In genomic region chr16:9522589-9522988, GRCh38 we compare ENCODE assay signal across 15 cellular contexts.
DNase-seq lines count a peak whose midpoint lies in the region; ATAC-seq and TF ChIP-seq lines count a peak whose summit lies in the region.
"Had no signal": no experiment of that assay in that cellular context is flagged by ENCODE, and none has a peak within 500 bp of the region (broad histone marks: within the 10 kb centered on the region; RNA-seq: fewer than 3 reads in every experiment).

No MANE protein-coding gene starts in this region.

- H3K14ac ChIP-seq in trophoblast cell (ENCODE audit: low read length) = no peak overlapping the region

- peaks cover 19% of the 10 kb centered on the region for H3K27me3 Mint-ChIP-seq in WTC11 (ENCODE audit: low read depth)

- H3K9ac ChIP-seq in mesendoderm (ENCODE audit: low read length) (no peak overlapping the region), trophoblast cell (ENCODE audit: low read length) (no peak overlapping the region)
- H3K9ac ChIP-seq: BLaER1 treated with 17β-estradiol and CSF1 and Interleukin-3, amounts not matched to agents 10 nM and 100 nM; GM23248 had no signal

- peaks cover 2% of the 10 kb centered on the region for H3K9me3 ChIP-seq in trophoblast cell (ENCODE audit: insufficient read depth, low read depth, low read length)
- H3K9me3 ChIP-seq: BLaER1 treated with 17β-estradiol and CSF1 and Interleukin-3, amounts not matched to agents 10 nM and 100 nM; HAP-1 had no signal

- no peak overlapping the region for H3K4me2 ChIP-seq in mesendoderm (ENCODE audit: low read length)
- H3K4me2 ChIP-seq in trophoblast cell (ENCODE audit: low read length) = no peak overlapping the region
- H3K4me2 ChIP-seq: BLaER1 treated with 17β-estradiol and CSF1 and Interleukin-3, amounts not matched to agents 10 nM and 100 nM had no signal

- no peaks in the 10 kb centered on the region for H3K27me3 ChIP-seq in mesendoderm (ENCODE audit: insufficient read depth, low read length, poor library complexity)
- H3K27me3 ChIP-seq in trophoblast cell (ENCODE audit: insufficient read depth, low read length) = no peaks in the 10 kb centered on the region
- H3K27me3 ChIP-seq: BLaER1 treated with 17β-estradiol and CSF1 and Interleukin-3, amounts not matched to agents 10 nM and 100 nM had no signal

- H3K23ac ChIP-seq in mesendoderm (ENCODE audit: low read length) (no peak overlapping the region), trophoblast cell (ENCODE audit: low read length) (no peak overlapping the region)

- no peak overlapping the region for H2BK12ac ChIP-seq in trophoblast cell (ENCODE audit: low read length)

- peaks cover 7% of the 10 kb centered on the region for H3K4me1 ChIP-seq in mesendoderm (ENCODE audit: control insufficient read depth, low read depth, low read length)
- peaks cover 8 to 19% of the 10 kb centered on the region in 2 experiments for H3K4me1 ChIP-seq in trophoblast cell (ENCODE audit: control insufficient read depth in 1 of 2, insufficient read depth in 2 of 2, low read length in 2 of 2)
- H3K4me1 ChIP-seq: BLaER1 treated with 17β-estradiol and CSF1 and Interleukin-3, amounts not matched to agents 10 nM and 100 nM; HAP-1 had no signal

- H3K36me3 Mint-ChIP-seq in WTC11 = no peaks in the 10 kb centered on the region
- H3K36me3 Mint-ChIP-seq: CD8-positive, alpha-beta T cell had no signal

- no peaks in the 10 kb centered on the region for H3K36me3 ChIP-seq in mesendoderm (ENCODE audit: control insufficient read depth, insufficient read depth, low read length)
- no peaks in the 10 kb centered on the region for H3K36me3 ChIP-seq in trophoblast cell (ENCODE audit: control insufficient read depth in 1 of 2, insufficient read depth in 2 of 2, low read length in 2 of 2)
- H3K36me3 ChIP-seq: BLaER1 treated with 17β-estradiol and CSF1 and Interleukin-3, amounts not matched to agents 10 nM and 100 nM; HAP-1 had no signal

- ATAC-seq in WTC11 (no peak), HG03280 (IDR thresholded peaks at IDR 0.05; ENCODE audit: unreplicated experiment) (no peak), GM21723 (IDR thresholded peaks at IDR 0.05; ENCODE audit: unreplicated experiment) (no peak)
- ATAC-seq: CD8-positive, alpha-beta T cell had no signal

- no peaks in the 10 kb centered on the region for H3K79me1 ChIP-seq in mesendoderm (ENCODE audit: low read length)
- H3K79me1 ChIP-seq in trophoblast cell (ENCODE audit: low read length) = peaks cover 4% of the 10 kb centered on the region

- H2BK120ac ChIP-seq in mesendoderm (ENCODE audit: low read depth, low read length) (no peak overlapping the region), trophoblast cell (ENCODE audit: insufficient read depth, low read length, poor library complexity) (no peak overlapping the region)

- no peak overlapping the region for H4K8ac ChIP-seq in mesendoderm (ENCODE audit: low read depth, low read length)
- no peak overlapping the region for H4K8ac ChIP-seq in trophoblast cell (ENCODE audit: low read depth, low read length)

- H2BK5ac ChIP-seq in mesendoderm (ENCODE audit: low read length) = no peak overlapping the region
- no peak overlapping the region for H2BK5ac ChIP-seq in trophoblast cell (ENCODE audit: low read depth, low read length, poor library complexity)

- DNase-seq in WTC11 (ENCODE audit: low spot score) = no peak
- peak; percentile 83 for DNase-seq in mesendoderm
- peak in 1 of 2 donors; percentile 45 for DNase-seq in trophoblast cell
- DNase-seq in cerebellum (ENCODE audit: low spot score) = no peak
- DNase-seq in NCI-H774 (lab: John Stamatoyannopoulos, UW) = no peak
- DNase-seq: Calu3; CD8-positive, alpha-beta T cell; DMS79 treated with DMSO at 0.1 percent for 48 hours; GF-D8; GM23248 had no signal

- CTCF ChIA-PET in WTC11 (lab: Charles Lee) = interaction anchor here (1.3 to 1.6 kb wide), 2 partner anchors 126 to 263 kb away, joined by 4 read pairs; no protein-coding TSS in a partner anchor

- H3K27ac ChIP-seq in mesendoderm (ENCODE audit: low read depth, low read length) = peak overlapping the region; percentile 65
- peak overlapping the region; percentile 69 for H3K27ac ChIP-seq in trophoblast cell (ENCODE audit: low read depth, low read length)
- H3K27ac ChIP-seq: BLaER1 treated with 17β-estradiol and CSF1 and Interleukin-3, amounts not matched to agents 10 nM and 100 nM; GM23248 had no signal

- no peak overlapping the region for H2AK5ac ChIP-seq in mesendoderm (ENCODE audit: low read length)
- no peak overlapping the region for H2AK5ac ChIP-seq in trophoblast cell (ENCODE audit: low read length)

- H3K18ac ChIP-seq in mesendoderm (ENCODE audit: low read length) (no peak overlapping the region), trophoblast cell (ENCODE audit: low read length) (no peak overlapping the region)

- no peaks in the 10 kb centered on the region for H3K79me2 ChIP-seq in mesendoderm (ENCODE audit: control insufficient read depth, insufficient read depth, low read length)
- no peaks in the 10 kb centered on the region for H3K79me2 ChIP-seq in trophoblast cell (ENCODE audit: control insufficient read depth, insufficient read depth, low read length, poor library complexity)

- POLR2A ChIA-PET in WTC11 (lab: Charles Lee) = no interaction called here

- H3K4me3 Mint-ChIP-seq in WTC11 = no peak overlapping the region
- H3K4me3 Mint-ChIP-seq: B cell; CD8-positive, alpha-beta T cell had no signal

- no peak overlapping the region for H4K12ac ChIP-seq in trophoblast cell (ENCODE audit: low read depth, low read length)

- no peak overlapping the region for H3K56ac ChIP-seq in mesendoderm (ENCODE audit: low read length)

- H3K4me3 ChIP-seq in mesendoderm (ENCODE audit: low read length) (no peak overlapping the region), trophoblast cell (ENCODE audit: low read depth, low read length) (no peak overlapping the region)
- H3K4me3 ChIP-seq: BLaER1 treated with 17β-estradiol and CSF1 and Interleukin-3, amounts not matched to agents 10 nM and 100 nM; GM23248; HAP-1 had no signal

- no peak overlapping the region for H4K91ac ChIP-seq in trophoblast cell (ENCODE audit: low read depth, low read length)

- no peak for TF ChIP-seq CTCF in WTC11 (IDR thresholded peaks at IDR 0.05)

- WGBS in mesendoderm (ENCODE audit: extremely low coverage, insufficient coverage, low lambda C conversion rate) = no CpG with 5 or more reads among the region's 5 CpGs
- no CpG with 5 or more reads among the region's 5 CpGs for WGBS in trophoblast cell (ENCODE audit: extremely low coverage, insufficient coverage, insufficient read length)

- H3K4me1 Mint-ChIP-seq in WTC11 = peaks cover 55% of the 10 kb centered on the region
- H3K4me1 Mint-ChIP-seq: B cell had no signal

- H4K5ac ChIP-seq in mesendoderm (ENCODE audit: low read length) = no peak overlapping the region

- no peak overlapping the region for H2BK15ac ChIP-seq in mesendoderm (replicated peaks; ENCODE audit: low read depth)

- H3K9me3 Mint-ChIP-seq in WTC11 = no peaks in the 10 kb centered on the region

- H3K4ac ChIP-seq in mesendoderm (ENCODE audit: low read depth, low read length) = peak overlapping the region; percentile 26
- no peak overlapping the region for H3K4ac ChIP-seq in trophoblast cell (ENCODE audit: low read depth, low read length)

- H2AFZ ChIP-seq in trophoblast cell (ENCODE audit: insufficient read depth, low read length, poor library complexity) = no peak overlapping the region
- H2AFZ ChIP-seq: GM23248 had no signal

- H3K27ac Mint-ChIP-seq in WTC11 = 0 out of 2 replicates have a peak overlapping the region, but pooled peaks have one; percentile 49
- H3K27ac Mint-ChIP-seq: B cell; CD8-positive, alpha-beta T cell had no signal

TF ChIP-seq in WTC11, 78 proteins besides CTCF, POLR2A, EP300 and RAD21 (continues in another document):
- TF ChIP-seq TP53 (CRISPR knock-in tag; IDR thresholded peaks at IDR 0.05) (no peak), ZNF423 (CRISPR knock-in tag; IDR thresholded peaks at IDR 0.05) (no peak), ATF3 (CRISPR knock-in tag; conservative IDR thresholded peaks at IDR 0.05) (no peak), ZNF232 (CRISPR knock-in tag; IDR thresholded peaks at IDR 0.05) (no peak), OVOL2 (CRISPR knock-in tag; IDR thresholded peaks at IDR 0.05; ENCODE audit: borderline replicate concordance) (no peak), FOXP1 (CRISPR knock-in tag; IDR thresholded peaks at IDR 0.05; ENCODE audit: borderline replicate concordance) (no peak), E2F1 (CRISPR knock-in tag; IDR thresholded peaks at IDR 0.05) (no peak), ZNF121 (CRISPR knock-in tag; IDR thresholded peaks at IDR 0.05) (no peak), ATF6 (CRISPR knock-in tag; IDR thresholded peaks at IDR 0.05) (no peak), NFATC4 (CRISPR knock-in tag; IDR thresholded peaks at IDR 0.05) (no peak), ETV6 (CRISPR knock-in tag; IDR thresholded peaks at IDR 0.05) (no peak), NFYB (CRISPR knock-in tag; conservative IDR thresholded peaks at IDR 0.05; ENCODE audit: low read depth) (no peak)
